9 cellular contexts compared by ENCODE assay signal in the genomic region with DNA sequence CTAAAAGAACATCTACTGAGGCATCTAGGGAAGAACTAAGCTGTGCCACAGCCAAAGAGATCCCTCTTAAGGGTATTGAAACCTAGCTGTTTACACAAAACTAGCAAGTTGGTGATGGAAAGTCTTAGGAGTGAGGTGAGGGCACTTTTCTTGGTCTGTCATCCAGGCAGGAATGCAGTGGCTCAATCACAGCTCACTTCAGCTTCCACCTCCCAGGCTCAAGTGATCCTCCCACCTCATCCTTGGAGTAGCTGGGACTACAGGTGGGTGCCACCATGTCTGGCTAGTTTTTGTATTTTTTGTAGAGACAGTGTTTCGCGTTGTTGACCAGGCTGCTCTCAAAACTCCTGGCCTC. TPM values are rescaled to one million over a fixed set of nuclear protein-coding genes. Genes with fewer than 3 reads are reported as not detected.
DNase-seq lines count a peak whose midpoint lies in the region; ATAC-seq and TF ChIP-seq lines count a peak whose summit lies in the region.
"Had no signal": no experiment of that assay in that cellular context is flagged by ENCODE, and none has a peak within 500 bp of the region (broad histone marks: within the 10 kb centered on the region; RNA-seq: fewer than 3 reads in every experiment).

No MANE protein-coding gene starts in this region.

- no peak for ATAC-seq in activated T-cell treated with anti-CD3 and anti-CD28 coated beads, Interleukin-2, amount 50 U/mL, for 4 hours
- no peak for ATAC-seq in memory B cell (ENCODE audit: low read depth)
- no peak for ATAC-seq in activated CD4-positive, CD25-positive, alpha-beta regulatory T cell treated with anti-CD3 and anti-CD28 coated beads, Interleukin-2, amount 50 U/mL, for 24 hours

- peaks cover 0 to 34% of the 10 kb centered on the region in 2 donors for H3K36me3 ChIP-seq in adrenal gland (replicated peaks in 1 of 2)
- H3K36me3 ChIP-seq in thymus (ENCODE audit: control insufficient read depth, insufficient read depth), result peaks cover 30% of the 10 kb centered on the region

- H3K4me3 Mint-ChIP-seq in activated T-cell treated with anti-CD3 and anti-CD28 coated beads, Interleukin-2, amount 50 U/mL, for 4 hours, result peak overlapping the region; percentile 92
- peak overlapping the region; percentile 99 for H3K4me3 Mint-ChIP-seq in memory B cell

- intact Hi-C loops in adrenal gland (cut with DNase I), result no loop called here

- peaks cover 59% of the 10 kb centered on the region for H3K4me1 Mint-ChIP-seq in activated T-cell treated with anti-CD3 and anti-CD28 coated beads, Interleukin-2, amount 50 U/mL, for 4 hours (ENCODE audit: low read depth)
- H3K4me1 Mint-ChIP-seq in memory B cell, result peaks cover 66% of the 10 kb centered on the region

- H3K9me3 Mint-ChIP-seq in activated T-cell treated with anti-CD3 and anti-CD28 coated beads, Interleukin-2, amount 50 U/mL, for 4 hours, result no peaks in the 10 kb centered on the region
- no peaks in the 10 kb centered on the region for H3K9me3 Mint-ChIP-seq in memory B cell

- TF ChIP-seq POLR2A in adrenal gland (IDR thresholded peaks at IDR 0.05), result no peak

- H3K9me3 ChIP-seq in adrenal gland (replicated peaks in 1 of 3), result no peaks in the 10 kb centered on the region
- no peaks in the 10 kb centered on the region for H3K9me3 ChIP-seq in thymus (ENCODE audit: control insufficient read depth)

- peak overlapping the region in 1 of 4 donors; percentile 97 for H3K4me3 ChIP-seq in adrenal gland
- no peak overlapping the region for H3K4me3 ChIP-seq in thymus (ENCODE audit: low read length)

- DNase-seq in activated T-cell treated with anti-CD3 and anti-CD28 coated beads, Interleukin-2, amount 50 U/mL, for 4 hours, result no peak
- no peak for DNase-seq in activated T-cell treated with anti-CD3 and anti-CD28 coated beads, Interleukin-2, amount 50 U/mL, for 1 hour
- DNase-seq in adrenal gland (no peak), memory B cell (ENCODE audit: low spot score in 2 of 2) (no peak), NCI-H446 (lab: John Stamatoyannopoulos, UW) (no peak), NCI-H226 (no peak)
- DNase-seq: NCI-H2107 had no signal

- H3K27ac ChIP-seq in adrenal gland, result peak overlapping the region in 4 of 5 donors; percentile 71 to 97 (median 96)
- peak overlapping the region; percentile 66 for H3K27ac ChIP-seq in thymus (ENCODE audit: low read depth)

- H3K27ac Mint-ChIP-seq in memory B cell, result peak overlapping the region; percentile 83

- H3K27me3 Mint-ChIP-seq in activated T-cell treated with anti-CD3 and anti-CD28 coated beads, Interleukin-2, amount 50 U/mL, for 4 hours (ENCODE audit: low read depth), result no peaks in the 10 kb centered on the region
- no peaks in the 10 kb centered on the region for H3K27me3 Mint-ChIP-seq in memory B cell

- H3K27me3 ChIP-seq in adrenal gland (no peaks in the 10 kb centered on the region), thymus (ENCODE audit: control insufficient read depth, insufficient read depth) (no peaks in the 10 kb centered on the region)

- H3K4me1 ChIP-seq in adrenal gland (replicated peaks in 1 of 2) (peaks cover 22 to 60% of the 10 kb centered on the region in 2 donors), thymus (ENCODE audit: control insufficient read depth, insufficient read depth, low read length) (peaks cover 14% of the 10 kb centered on the region)

- peaks cover 23% of the 10 kb centered on the region for H3K36me3 Mint-ChIP-seq in activated T-cell treated with anti-CD3 and anti-CD28 coated beads, Interleukin-2, amount 50 U/mL, for 4 hours (ENCODE audit: insufficient read depth)
- H3K36me3 Mint-ChIP-seq in memory B cell, result peaks cover 38% of the 10 kb centered on the region

- no peak for TF ChIP-seq CTCF in adrenal gland (IDR thresholded peaks at IDR 0.05)

- WGBS in adrenal gland, 4 donors, result 52 to 62% (median 55%) methylated on average over 2 of the region's 2 CpGs
- WGBS in thymus, result 90% methylated on average over 2 of the region's 2 CpGs

RNA-seq across cellular contexts. Expression of gene PLEKHO1, which starts 2.4 kb away (rescaled TPM):
- total RNA-seq in activated T-cell treated with anti-CD3 and anti-CD28 coated beads, Interleukin-2, amount 50 U/mL, for 4 hours, result 10 to 100 TPM; 16.6 to 20.9 (median 17.7) TPM
- 100 to 1,000 TPM in 1 of 8 donors, 10 to 100 TPM in 7; 43.5 to 109 (median 79.9) TPM for total RNA-seq in adrenal gland
- polyA plus RNA-seq in adrenal gland (100 to 1,000 TPM in 2 of 3 donors, 10 to 100 TPM in 1; 47.3 to 298 (median 227) TPM), thymus (119 TPM)
